ENCODE assay signal across 1 cellular context in genomic region chr19:14475251-14476073, GRCh38.
TF ChIP-seq lines count a peak whose summit lies in the region.

PTGER1 (minus strand) TSS chr19:14475354; CDS start chr19:14474320, 1,034 bp downstream.

TF ChIP-seq in K562, 482 proteins besides CTCF, POLR2A, EP300 and RAD21 (continued from another document and continues in another):
- TF ChIP-seq ARID4B (CRISPR knock-in tag; IDR thresholded peaks at IDR 0.05) (no peak), TFAM (CRISPR knock-in tag; conservative IDR thresholded peaks at IDR 0.05) (no peak), RBFOX2 (IDR thresholded peaks at IDR 0.05; ENCODE audit: low read depth, low read length) (peak; percentile 69), MAX (CRISPR knock-in tag; IDR thresholded peaks at IDR 0.05) (peak; percentile 29; the same call in 1 of the 2 replicates), PKNOX1 (IDR thresholded peaks at IDR 0.05) (peak; percentile 83), ZFX (CRISPR knock-in tag; IDR thresholded peaks at IDR 0.05) (peak; percentile 38), ZNF263 (CRISPR knock-in tag; IDR thresholded peaks at IDR 0.05; ENCODE audit: borderline replicate concordance) (peak; percentile 72; the same call in 1 of the 2 replicates), SPI1 (IDR thresholded peaks at IDR 0.05; ENCODE audit: borderline replicate concordance, low read depth, low read length) (peak; percentile 40; the same call in 1 of the 2 replicates), POLR2G (IDR thresholded peaks at IDR 0.05; ENCODE audit: low read depth, low read length) (peak; percentile 77), SMC3 (conservative IDR thresholded peaks at IDR 0.05; ENCODE audit: insufficient read depth, low read depth, low read length) (no peak), ZNF79 (CRISPR knock-in tag; IDR thresholded peaks at IDR 0.05; ENCODE audit: low read depth) (no peak), LEF1 (IDR thresholded peaks at IDR 0.05) (no peak), TCF15 (CRISPR knock-in tag; IDR thresholded peaks at IDR 0.05) (no peak), VEZF1 (CRISPR knock-in tag; IDR thresholded peaks at IDR 0.05) (peak; percentile 86), SMAD4 (CRISPR knock-in tag; conservative IDR thresholded peaks at IDR 0.05) (no peak), HLTF (IDR thresholded peaks at IDR 0.05) (no peak), ZNF780A (CRISPR knock-in tag; IDR thresholded peaks at IDR 0.05) (no peak), MTA3 (IDR thresholded peaks at IDR 0.05; ENCODE audit: borderline replicate concordance) (peak; percentile 47; the same call in 1 of the 2 replicates), ZNF318 (IDR thresholded peaks at IDR 0.05; ENCODE audit: borderline replicate concordance in 1 of 2, low read depth in 1 of 2) (no peak), MTA2 (IDR thresholded peaks at IDR 0.05; ENCODE audit: low read depth) (no peak), MEIS2 (IDR thresholded peaks at IDR 0.05; ENCODE audit: partially characterized antibody) (no peak), ZBTB33 (CRISPR knock-in tag; IDR thresholded peaks at IDR 0.05) (0 out of 2 replicates have a peak, but pooled peaks have one; percentile 20), HCFC1 (IDR thresholded peaks at IDR 0.05; ENCODE audit: low read depth, low read length) (peak; percentile 35; the same call in 1 of the 2 replicates), EZH2 (IDR thresholded peaks at IDR 0.05; ENCODE audit: borderline replicate concordance, low read depth, low read length) (no peak), SRSF1 (IDR thresholded peaks at IDR 0.05; ENCODE audit: low read depth, low read length) (no peak), PHB2 (IDR thresholded peaks at IDR 0.05; ENCODE audit: low read depth) (no peak), MNT (conservative IDR thresholded peaks at IDR 0.05) (0 out of 4 replicates have a peak, but pooled peaks of 1 of the 2 experiments have one; percentile 29), ZNF740 (CRISPR knock-in tag; IDR thresholded peaks at IDR 0.05) (peak; percentile 78; the same call in 1 of the 2 replicates), ZNF740 (tag; IDR thresholded peaks at IDR 0.05) (no peak), GATAD2A (IDR thresholded peaks at IDR 0.05) (peak; percentile 49; the same call in 1 of the 2 replicates), CXXC5 (CRISPR knock-in tag; IDR thresholded peaks at IDR 0.05) (peak; percentile 59), ELF1 (tag; IDR thresholded peaks at IDR 0.05) (0 out of 2 replicates have a peak, but pooled peaks have one; percentile 21), SETDB1 (IDR thresholded peaks at IDR 0.05; ENCODE audit: low read length) (no peak), ZC3H11A (IDR thresholded peaks at IDR 0.05; ENCODE audit: low read depth, low read length) (no peak), FOXJ2 (tag; IDR thresholded peaks at IDR 0.05) (no peak), CTBP1 (IDR thresholded peaks at IDR 0.05; ENCODE audit: borderline replicate concordance) (peak; percentile 44; the same call in 1 of the 2 replicates), PHF8 (IDR thresholded peaks at IDR 0.05; ENCODE audit: borderline replicate concordance, low read length) (peak; percentile 35; the same call in 1 of the 2 replicates)
